8 cellular contexts compared by ENCODE assay signal in genomic region chr3:170961616-170962400, GRCh38. TPM values are rescaled to one million over a fixed set of nuclear protein-coding genes. Genes with fewer than 3 reads are reported as not detected.
DNase-seq lines count a peak whose midpoint lies in the region; ATAC-seq, FAIRE-seq and TF ChIP-seq lines count a peak whose summit lies in the region.

No MANE protein-coding gene starts in this region.

- no peak overlapping the region for H3K4me3 Mint-ChIP-seq in activated CD8-positive, alpha-beta T cell treated with anti-CD3 and anti-CD28 coated beads, Interleukin-2, amount 10 ng/mL, durations not matched to agents 7 days and 5 days

- no peak for TF ChIP-seq POLR2A in GM12892 (IDR thresholded peaks at IDR 0.05; ENCODE audit: low read depth, low read length)

- CTCF ChIA-PET in activated CD8-positive, alpha-beta T cell treated with anti-CD3 and anti-CD28 coated beads, Interleukin-2, amount 10 ng/mL, durations not matched to agents 7 days and 5 days (lab: Charles Lee): interaction anchor here (0.8 to 5.9 kb wide), 14 partner anchors 15 to 1380 kb away, joined by 3 to 61 read pairs (median 3); no protein-coding TSS in a partner anchor

- H4K20me1 ChIP-seq in Loucy (ENCODE audit: insufficient read depth, low read length, poor library complexity, severe bottlenecking) (no peaks in the 10 kb centered on the region), hepatocyte (ENCODE audit: insufficient read depth, poor library complexity, severe bottlenecking) (no peaks in the 10 kb centered on the region)

- H3K36me3 ChIP-seq in Loucy (ENCODE audit: insufficient read depth, low read length) (no peaks in the 10 kb centered on the region), hepatocyte (replicated peaks; ENCODE audit: insufficient read depth, low read depth) (no peaks in the 10 kb centered on the region)

- H3K36me3 Mint-ChIP-seq in activated CD8-positive, alpha-beta T cell treated with anti-CD3 and anti-CD28 coated beads, Interleukin-2, amount 10 ng/mL, durations not matched to agents 7 days and 5 days (ENCODE audit: low read depth): no peaks in the 10 kb centered on the region

- no peaks in the 10 kb centered on the region for H3K79me2 ChIP-seq in Loucy (ENCODE audit: insufficient read depth, low read length)
- H3K79me2 ChIP-seq in hepatocyte: no peaks in the 10 kb centered on the region

- POLR2A ChIA-PET in activated CD8-positive, alpha-beta T cell treated with anti-CD3 and anti-CD28 coated beads, Interleukin-2, amount 10 ng/mL, durations not matched to agents 7 days and 5 days (lab: Charles Lee): no interaction called here

- H3K27ac ChIP-seq in hepatocyte: peak overlapping the region; percentile 5

- H3K27ac Mint-ChIP-seq in activated CD8-positive, alpha-beta T cell treated with anti-CD3 and anti-CD28 coated beads, Interleukin-2, amount 10 ng/mL, durations not matched to agents 7 days and 5 days: no peak overlapping the region

- H3K27me3 ChIP-seq in Loucy (ENCODE audit: insufficient read depth, low read length, poor library complexity, severe bottlenecking) (no peaks in the 10 kb centered on the region), hepatocyte (no peaks in the 10 kb centered on the region)

- H3K9me2 ChIP-seq in Loucy (replicated peaks; ENCODE audit: low read depth, low read length) (no peaks in the 10 kb centered on the region), hepatocyte (replicated peaks; ENCODE audit: insufficient read depth) (no peaks in the 10 kb centered on the region)

- H3K4me1 ChIP-seq in Loucy (ENCODE audit: insufficient read depth, low read length, poor library complexity, severe bottlenecking): no peaks in the 10 kb centered on the region
- no peaks in the 10 kb centered on the region for H3K4me1 ChIP-seq in hepatocyte (ENCODE audit: insufficient read depth)

- H3K4me3 ChIP-seq in Loucy (ENCODE audit: low read length, poor library complexity, severe bottlenecking): no peak overlapping the region
- no peak overlapping the region for H3K4me3 ChIP-seq in hepatocyte

- no peak for ATAC-seq in activated CD8-positive, alpha-beta T cell treated with anti-CD3 and anti-CD28 coated beads, Interleukin-2, amount 10 ng/mL, durations not matched to agents 7 days and 5 days
- ATAC-seq in HG03520 (IDR thresholded peaks at IDR 0.05; ENCODE audit: unreplicated experiment): no peak

- no peaks in the 10 kb centered on the region for H3K9me3 Mint-ChIP-seq in activated CD8-positive, alpha-beta T cell treated with anti-CD3 and anti-CD28 coated beads, Interleukin-2, amount 10 ng/mL, durations not matched to agents 7 days and 5 days (ENCODE audit: insufficient read depth)

- H3F3A ChIP-seq in Loucy (ENCODE audit: low read depth): no peaks in the 10 kb centered on the region

- peak; percentile 26 for DNase-seq in activated CD8-positive, alpha-beta T cell treated with anti-CD3 and anti-CD28 coated beads, Interleukin-2, amount 10 ng/mL, durations not matched to agents 7 days and 5 days
- DNase-seq in hepatocyte (ENCODE audit: low spot score) (peak; percentile 50), superior temporal gyrus (ENCODE audit: extremely low spot score) (peak; percentile 92), SHP77 treated with DMSO at 0.1 percent for 48 hours (lab: John Stamatoyannopoulos, UW) (no peak), GM12892 (ENCODE audit: insufficient read length) (no peak)

- H3K4me2 ChIP-seq in Loucy (ENCODE audit: low read depth, low read length, poor library complexity, severe bottlenecking) (no peak overlapping the region), hepatocyte (no peak overlapping the region)

- H3K9me3 ChIP-seq in Loucy (ENCODE audit: insufficient read depth, low read depth, low read length): no peaks in the 10 kb centered on the region
- H3K9me3 ChIP-seq in hepatocyte (ENCODE audit: low read depth): no peaks in the 10 kb centered on the region

- H3K4me1 Mint-ChIP-seq in activated CD8-positive, alpha-beta T cell treated with anti-CD3 and anti-CD28 coated beads, Interleukin-2, amount 10 ng/mL, durations not matched to agents 7 days and 5 days (ENCODE audit: low read depth): no peaks in the 10 kb centered on the region

- peaks cover 14% of the 10 kb centered on the region for H3K27me3 Mint-ChIP-seq in activated CD8-positive, alpha-beta T cell treated with anti-CD3 and anti-CD28 coated beads, Interleukin-2, amount 10 ng/mL, durations not matched to agents 7 days and 5 days (ENCODE audit: low read depth)

- FAIRE-seq in G401.6 (lab: Jason Lieb, UNC) (peak; percentile 95), GM12892 (lab: Jason Lieb, UNC) (no peak)

- 40% methylated on average over 4 of the region's 4 CpGs for WGBS in hepatocyte (ENCODE audit: low lambda C conversion rate, missing lambda C conversion rate)

- H2AFZ ChIP-seq in Loucy (ENCODE audit: low read length) (no peak overlapping the region), hepatocyte (no peak overlapping the region)

- TF ChIP-seq CTCF in Loucy (conservative IDR thresholded peaks at IDR 0.05; ENCODE audit: low read length): peak; percentile 83
- peak; percentile 86 for TF ChIP-seq CTCF in hepatocyte (IDR thresholded peaks at IDR 0.05; ENCODE audit: poor library complexity)

- no peak overlapping the region for H3K9ac ChIP-seq in Loucy (ENCODE audit: low read depth, low read length, poor library complexity, severe bottlenecking)

RNA-seq across cellular contexts. Expression of gene EIF5A2, which starts 53.4 kb away (rescaled TPM):
- 10 to 100 TPM; 10.8 to 10.9 TPM for total RNA-seq in activated CD8-positive, alpha-beta T cell treated with anti-CD3 and anti-CD28 coated beads, Interleukin-2, amount 10 ng/mL, durations not matched to agents 7 days and 5 days
- 4.5 and 8.2 TPM in 2 replicates for total RNA-seq in hepatocyte
- 4.8 and 5.3 TPM in 2 replicates for polyA plus RNA-seq in hepatocyte
- 1.5 TPM for polyA plus RNA-seq in GM12892 (2012; ENCODE audit: missing spikeins)

Comparison
In these comparisons a context has a peak if more than half of its experiments do, and no peak if none do; other contexts are left out.
1. DNase-seq: peak in activated CD8-positive, alpha-beta T cell treated with anti-CD3 and anti-CD28 coated beads, Interleukin-2, amount 10 ng/mL, durations not matched to agents 7 days and 5 days (single experiment), hepatocyte (single experiment) and superior temporal gyrus (single experiment); none in SHP77 treated with DMSO at 0.1 percent for 48 hours (single experiment) and GM12892 (single experiment).